Comparison of ENCODE assay signal across 22 cellular contexts in the genomic region with DNA sequence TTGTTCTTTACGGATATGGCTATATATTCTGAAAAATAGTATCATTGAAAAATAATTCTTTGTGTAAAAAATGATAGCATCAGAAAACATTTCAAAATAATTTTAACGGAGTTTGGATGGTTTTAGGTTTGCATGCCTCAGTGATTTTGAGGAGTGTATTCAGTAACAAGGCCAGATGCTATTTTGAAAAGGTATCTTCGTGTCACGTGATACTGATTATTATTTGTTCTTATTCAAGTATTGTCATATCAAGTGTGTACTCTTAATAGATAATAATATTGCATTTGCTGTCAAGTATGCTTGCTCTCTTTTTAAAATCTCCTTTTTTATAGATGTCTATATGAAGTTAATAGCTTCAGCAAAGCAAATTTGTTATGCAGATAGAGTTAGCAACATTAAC.
"Had no signal": no experiment of that assay in that cellular context is flagged by ENCODE, and none has a peak within 500 bp of the region (broad histone marks: within the 10 kb centered on the region; RNA-seq: fewer than 3 reads in every experiment).

No MANE protein-coding gene starts in this region.

- DNase-seq: dermis blood vessel endothelial cell; dorsolateral prefrontal cortex; effector CD4-positive, alpha-beta T cell; effector memory CD4-positive, alpha-beta T cell; foreskin keratinocyte; heart left ventricle; hypothalamus; immature natural killer cell; islet precursor cell; left cardiac atrium; left lung; left ventricle myocardium superior; lower lobe of right lung; mesenchymal stem cell; mucosa of descending colon had no signal

- H2AFZ ChIP-seq: hepatocyte had no signal

- H3K9me3 ChIP-seq: esophagus muscularis mucosa, gastroesophageal sphincter, heart left ventricle, left lung, lower lobe of right lung had no signal

- H3K4me1 ChIP-seq: esophagus muscularis mucosa, foreskin keratinocyte, gastroesophageal sphincter, heart left ventricle, left lung, lower lobe of right lung had no signal

- H3K4me3 ChIP-seq: coronary artery, dorsolateral prefrontal cortex, esophagus muscularis mucosa, gastroesophageal sphincter, heart left ventricle, hepatocyte, left lung, lower lobe of right lung, mucosa of descending colon had no signal

- H3K4me2 ChIP-seq: hepatocyte had no signal

- H3K27me3 ChIP-seq: dorsolateral prefrontal cortex, esophagus muscularis mucosa, foreskin keratinocyte, gastroesophageal sphincter, heart left ventricle, hepatocyte, left lung had no signal

- H3K27ac ChIP-seq: coronary artery, dorsolateral prefrontal cortex, esophagus muscularis mucosa, foreskin keratinocyte, gastroesophageal sphincter, heart left ventricle, hepatocyte, left lung, lower lobe of right lung had no signal

- ATAC-seq: foreskin keratinocyte, gastroesophageal sphincter, heart left ventricle, left cardiac atrium, left lung, left ventricle myocardium superior, lower lobe of right lung, mucosa of descending colon had no signal

- FAIRE-seq: colon, endothelial cell of umbilical vein, frontal cortex had no signal

- H3K79me2 ChIP-seq: hepatocyte had no signal

- H3K36me3 ChIP-seq: esophagus muscularis mucosa, gastroesophageal sphincter, heart left ventricle, left lung, lower lobe of right lung had no signal
